ENCODE assay signal across 8 cellular contexts in the genomic region with DNA sequence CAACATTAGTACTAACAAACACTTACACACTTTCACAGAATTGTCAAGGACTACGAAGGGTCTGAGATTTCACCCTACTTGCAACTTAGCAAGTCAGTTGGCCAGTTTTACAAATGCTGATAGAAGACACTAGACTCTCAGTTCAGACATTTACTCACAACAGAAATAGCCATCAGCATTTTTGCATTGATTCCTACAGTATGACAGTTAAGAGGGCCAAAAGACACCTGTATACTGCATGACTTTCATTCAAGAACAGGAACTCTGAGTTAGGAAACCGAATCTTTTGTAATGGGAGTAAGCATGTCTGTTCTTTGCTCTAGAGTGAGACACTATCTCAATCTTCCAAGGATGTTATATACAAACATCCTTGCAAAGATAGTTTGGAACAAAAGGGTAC.
"Had no signal": no experiment of that assay in that cellular context is flagged by ENCODE, and none has a peak within 500 bp of the region (broad histone marks: within the 10 kb centered on the region; RNA-seq: fewer than 3 reads in every experiment).

No MANE protein-coding gene starts in this region.

- DNase-seq: GDM1, GF-D8 had no signal

- H3K4me3 ChIP-seq: GM12878 had no signal

- FAIRE-seq: G401.6, GM12878, GM12891, GM12892, GM18507, GM19239 had no signal
